Comparison of ENCODE assay signal across 1 cellular context in the genomic region with DNA sequence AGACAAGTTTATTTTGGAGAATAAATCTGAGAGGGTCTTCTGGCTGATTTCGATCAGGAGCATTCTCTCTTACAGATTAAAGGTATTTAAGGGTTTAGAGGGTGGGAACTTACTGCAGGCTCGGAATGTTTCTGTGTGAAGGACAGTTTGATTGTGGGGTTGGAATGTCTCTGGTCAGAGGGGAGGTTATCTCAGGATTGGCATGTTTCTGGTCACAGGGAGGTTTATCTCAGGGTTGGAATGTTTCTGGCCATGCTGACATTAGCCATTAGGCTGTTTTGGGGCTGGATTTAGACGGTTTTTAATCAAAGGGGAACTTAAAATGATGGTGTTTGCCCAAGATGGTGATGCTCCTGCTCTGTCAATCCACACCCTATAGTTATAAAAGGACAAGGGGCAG.
TF ChIP-seq lines count a peak whose summit lies in the region.

No MANE protein-coding gene starts in this region.

TF ChIP-seq in H1, 55 proteins besides CTCF, POLR2A, EP300 and RAD21:
- no peak for TF ChIP-seq PHF8 (conservative IDR thresholded peaks at IDR 0.05; ENCODE audit: low read depth, low read length)
- no peak for TF ChIP-seq SRF (IDR thresholded peaks at IDR 0.05; ENCODE audit: low read depth, low read length)
- TF ChIP-seq SP1 (IDR thresholded peaks at IDR 0.05; ENCODE audit: low read depth, low read length) = no peak
- TF ChIP-seq TBP (IDR thresholded peaks at IDR 0.05; ENCODE audit: low read depth, low read length) = no peak
- no peak for TF ChIP-seq YY1 (IDR thresholded peaks at IDR 0.05; ENCODE audit: low read depth, low read length)
- no peak for TF ChIP-seq FOSL1 (IDR thresholded peaks at IDR 0.05; ENCODE audit: insufficient read depth, low read depth, low read length)
- 0 out of 2 replicates have a peak, but pooled peaks have one; percentile 10 for TF ChIP-seq TEAD4 (IDR thresholded peaks at IDR 0.05; ENCODE audit: low read depth, low read length)
- TF ChIP-seq ASH2L (IDR thresholded peaks at IDR 0.05; ENCODE audit: low read length) = no peak
